ENCODE assay signal across 8 cellular contexts in genomic region chr10:79243211-79244067, GRCh38.
DNase-seq lines count a peak whose midpoint lies in the region; ATAC-seq and TF ChIP-seq lines count a peak whose summit lies in the region.

No MANE protein-coding gene starts in this region.

- whole genome bisulfite sequencing in mesodermal cell (ENCODE audit: insufficient coverage in 2 of 2), 2 experiments: 9 to 16% methylated on average over 41 to 87 of the region's 117 CpGs

- H3K4me3 Mint-ChIP-seq in activated CD4-positive, alpha-beta T cell treated with anti-CD3 and anti-CD28 coated beads for 36 hours: peak overlapping the region; percentile 83

- H3K9me3 ChIP-seq in colonic mucosa (no peaks in the 10 kb centered on the region), mesodermal cell (ENCODE audit: control insufficient read depth, low read length) (no peaks in the 10 kb centered on the region)

- no peaks in the 10 kb centered on the region for H3K27me3 Mint-ChIP-seq in activated CD4-positive, alpha-beta T cell treated with anti-CD3 and anti-CD28 coated beads for 36 hours

- POLR2A ChIA-PET in activated CD4-positive, alpha-beta T cell treated with anti-CD3 and anti-CD28 coated beads for 36 hours (lab: Charles Lee): interaction anchor here (0.9 to 1.4 kb wide), 2 partner anchors 42 to 94 kb away, joined by 3 read pairs; no protein-coding TSS in a partner anchor

- H3K4me3 ChIP-seq in colonic mucosa: peak overlapping the region; percentile 42
- peak overlapping the region; percentile 39 for H3K4me3 ChIP-seq in mesodermal cell (ENCODE audit: extremely low read depth, insufficient read depth, low read length, poor library complexity, severe bottlenecking)

- no peak for TF ChIP-seq CTCF in colonic mucosa (IDR thresholded peaks at IDR 0.05)

- CTCF ChIA-PET in activated CD4-positive, alpha-beta T cell treated with anti-CD3 and anti-CD28 coated beads for 36 hours (lab: Charles Lee): interaction anchor here (0.6 to 1.0 kb wide), 3 partner anchors 22 to 668 kb away, joined by 3 to 5 read pairs (median 3); no protein-coding TSS in a partner anchor

- peak overlapping the region; percentile 67 for H3K27ac ChIP-seq in colonic mucosa
- H3K27ac ChIP-seq in mesodermal cell (ENCODE audit: low read depth, low read length, severe bottlenecking): no peak overlapping the region

- no peaks in the 10 kb centered on the region for H3K36me3 ChIP-seq in colonic mucosa
- H3K36me3 ChIP-seq in mesodermal cell (ENCODE audit: control insufficient read depth, insufficient read depth, low read length): peaks cover 23% of the 10 kb centered on the region

- peaks cover 14% of the 10 kb centered on the region for H3K4me1 ChIP-seq in colonic mucosa
- peaks cover 66% of the 10 kb centered on the region for H3K4me1 ChIP-seq in mesodermal cell (ENCODE audit: control insufficient read depth, insufficient read depth, low read length, poor library complexity, severe bottlenecking)

- H3K27ac Mint-ChIP-seq in activated CD4-positive, alpha-beta T cell treated with anti-CD3 and anti-CD28 coated beads for 36 hours: peak overlapping the region; percentile 91

- peak overlapping the region in 1 of 2 donors; percentile 22 for H3K9ac ChIP-seq in colonic mucosa (ENCODE audit: low read depth in 2 of 2, low read length in 2 of 2)

- H3K4me1 Mint-ChIP-seq in activated CD4-positive, alpha-beta T cell treated with anti-CD3 and anti-CD28 coated beads for 36 hours: peaks cover 63% of the 10 kb centered on the region

- ATAC-seq in GM19452 (IDR thresholded peaks at IDR 0.05; ENCODE audit: unreplicated experiment): peak; percentile 44
- peak; percentile 43 for ATAC-seq in HG03571 (IDR thresholded peaks at IDR 0.05; ENCODE audit: unreplicated experiment)
- ATAC-seq in activated CD4-positive, alpha-beta T cell treated with anti-CD3 and anti-CD28 coated beads for 36 hours: peak; percentile 68

- DNase-seq in COLO668 (lab: John Stamatoyannopoulos, UW; ENCODE audit: unreplicated experiment) (peak; percentile 74), colonic mucosa (peak; percentile 43), DMS53 (lab: John Stamatoyannopoulos, UW) (no peak)
- peak; percentile 87 for DNase-seq in activated CD4-positive, alpha-beta T cell treated with anti-CD3 and anti-CD28 coated beads for 36 hours
- peak; percentile 39 for DNase-seq in stimulated activated CD8-positive, alpha-beta memory T cell treated with anti-CD3 and anti-CD28 coated beads, Interleukin-7, amount 100 ng/mL, for 24 hours (ENCODE audit: low read depth)

- H3K27me3 ChIP-seq in colonic mucosa: no peaks in the 10 kb centered on the region

- intact Hi-C loops in activated CD4-positive, alpha-beta T cell treated with anti-CD3 and anti-CD28 coated beads for 36 hours (cut with DNase I, micrococcal nuclease): loop anchor here in 1 of 2 experiments (1.0 to 2.0 kb wide), 3 partner anchors 104 to 1215 kb away; partner anchors contain the start of genes POLR3A, PPIF and TMEM254
- intact Hi-C loops in colonic mucosa (cut with DNase I): no loop called here

- H3K9me3 Mint-ChIP-seq in activated CD4-positive, alpha-beta T cell treated with anti-CD3 and anti-CD28 coated beads for 36 hours (ENCODE audit: low read depth): no peaks in the 10 kb centered on the region

- H3K36me3 Mint-ChIP-seq in activated CD4-positive, alpha-beta T cell treated with anti-CD3 and anti-CD28 coated beads for 36 hours (ENCODE audit: low read depth): peaks cover 18% of the 10 kb centered on the region
